8 cellular contexts compared by ENCODE assay signal in genomic region chr18:24514439-24514838, GRCh38. TPM values are rescaled to one million over a fixed set of nuclear protein-coding genes. Genes with fewer than 3 reads are reported as not detected.
DNase-seq lines count a peak whose midpoint lies in the region; ATAC-seq lines count a peak whose summit lies in the region.

No MANE protein-coding gene starts in this region.

- intact Hi-C loops in activated CD4-positive, alpha-beta T cell treated with anti-CD3 and anti-CD28 coated beads, Interleukin-2, amount 10 ng/mL, durations not matched to agents 24 days and 14 days (cut with micrococcal nuclease) = no loop called here

- H3K9me3 Mint-ChIP-seq in CD4-positive, CD25-positive, alpha-beta regulatory T cell = peaks cover 0 to 1% (median 0%) of the 10 kb centered on the region in 7 donors
- H3K9me3 Mint-ChIP-seq in activated CD4-positive, alpha-beta T cell treated with anti-CD3 and anti-CD28 coated beads, Interleukin-2, amount 10 ng/mL, durations not matched to agents 24 days and 14 days = no peaks in the 10 kb centered on the region

- no peaks in the 10 kb centered on the region for H3K36me3 ChIP-seq in CD4-positive, CD25-positive, alpha-beta regulatory T cell (ENCODE audit: control insufficient read depth, insufficient read depth, low read length)

- H3K4me1 ChIP-seq in CD4-positive, CD25-positive, alpha-beta regulatory T cell (ENCODE audit: control insufficient read depth, insufficient read depth, low read length, poor library complexity, severe bottlenecking) = no peaks in the 10 kb centered on the region

- H3K4me3 ChIP-seq in CD4-positive, CD25-positive, alpha-beta regulatory T cell (ENCODE audit: low read depth, low read length) = no peak overlapping the region

- H3K4me1 Mint-ChIP-seq in CD4-positive, CD25-positive, alpha-beta regulatory T cell = no peaks in the 10 kb centered on the region
- no peaks in the 10 kb centered on the region for H3K4me1 Mint-ChIP-seq in activated CD4-positive, alpha-beta T cell treated with anti-CD3 and anti-CD28 coated beads, Interleukin-2, amount 10 ng/mL, durations not matched to agents 24 days and 14 days

- ATAC-seq in CD4-positive, CD25-positive, alpha-beta regulatory T cell (ENCODE audit: low read depth in 2 of 2) = no peak
- ATAC-seq in GM18861 (IDR thresholded peaks at IDR 0.05; ENCODE audit: unreplicated experiment) (peak; percentile 88), HG03565 (IDR thresholded peaks at IDR 0.05; ENCODE audit: unreplicated experiment) (peak; percentile 85), GM21515 (IDR thresholded peaks at IDR 0.05; ENCODE audit: unreplicated experiment) (no peak)

- no peaks in the 10 kb centered on the region for H3K36me3 Mint-ChIP-seq in CD4-positive, CD25-positive, alpha-beta regulatory T cell
- H3K36me3 Mint-ChIP-seq in activated CD4-positive, alpha-beta T cell treated with anti-CD3 and anti-CD28 coated beads, Interleukin-2, amount 10 ng/mL, durations not matched to agents 24 days and 14 days (ENCODE audit: low read depth) = no peaks in the 10 kb centered on the region

- H3K27ac Mint-ChIP-seq in CD4-positive, CD25-positive, alpha-beta regulatory T cell = no peak overlapping the region
- H3K27ac Mint-ChIP-seq in activated CD4-positive, alpha-beta T cell treated with anti-CD3 and anti-CD28 coated beads, Interleukin-2, amount 10 ng/mL, durations not matched to agents 24 days and 14 days = no peak overlapping the region

- no peak overlapping the region for H3K4me3 Mint-ChIP-seq in CD4-positive, CD25-positive, alpha-beta regulatory T cell
- no peak overlapping the region for H3K4me3 Mint-ChIP-seq in activated CD4-positive, alpha-beta T cell treated with anti-CD3 and anti-CD28 coated beads, Interleukin-2, amount 10 ng/mL, durations not matched to agents 24 days and 14 days

- peaks cover 12% of the 10 kb centered on the region for H3K27me3 Mint-ChIP-seq in CD4-positive, CD25-positive, alpha-beta regulatory T cell
- no peaks in the 10 kb centered on the region for H3K27me3 Mint-ChIP-seq in activated CD4-positive, alpha-beta T cell treated with anti-CD3 and anti-CD28 coated beads, Interleukin-2, amount 10 ng/mL, durations not matched to agents 24 days and 14 days

- no peaks in the 10 kb centered on the region for H3K27me3 ChIP-seq in CD4-positive, CD25-positive, alpha-beta regulatory T cell (ENCODE audit: control insufficient read depth, insufficient read depth, low read length)

- no peak overlapping the region for H3K27ac ChIP-seq in CD4-positive, CD25-positive, alpha-beta regulatory T cell (ENCODE audit: insufficient read depth, low read length, poor library complexity, severe bottlenecking)

- peak in 2 of 3 donors; percentile 7 to 42 for DNase-seq in CD4-positive, CD25-positive, alpha-beta regulatory T cell
- DNase-seq in SW 1271 (lab: John Stamatoyannopoulos, UW) (peak; percentile 35 to 54), iPS-NIHi11 (ENCODE audit: low spot score) (peak; percentile 76), NCI-H345 treated with DMSO at 0.1 percent for 48 hours (lab: John Stamatoyannopoulos, UW; ENCODE audit: unreplicated experiment) (no peak)
- no peak for DNase-seq in activated CD4-positive, alpha-beta T cell treated with anti-CD3 and anti-CD28 coated beads, Interleukin-2, amount 10 ng/mL, durations not matched to agents 24 days and 14 days

- H3K9me3 ChIP-seq in CD4-positive, CD25-positive, alpha-beta regulatory T cell (ENCODE audit: control insufficient read depth in 2 of 2, low read length in 2 of 2) = no peaks in the 10 kb centered on the region

RNA-seq across cellular contexts. Expression of gene HRH4, which starts 54.0 kb away (rescaled TPM):
- 0.39 TPM for total RNA-seq in CD4-positive, CD25-positive, alpha-beta regulatory T cell
- 1 to 10 TPM in 2 of 4 donors, under 1 TPM in 2; 0.18 to 1.5 (median 1.1) TPM for polyA plus RNA-seq in CD4-positive, CD25-positive, alpha-beta regulatory T cell
- 0.79 and 1.6 TPM in 2 replicates for total RNA-seq in activated CD4-positive, alpha-beta T cell treated with anti-CD3 and anti-CD28 coated beads, Interleukin-2, amount 10 ng/mL, durations not matched to agents 24 days and 14 days

Comparison
In these comparisons a context has a peak if more than half of its experiments do, and no peak if none do; other contexts are left out.
1. ATAC-seq: peak in GM18861 (single experiment) and HG03565 (single experiment); none in CD4-positive, CD25-positive, alpha-beta regulatory T cell (0 of 2) and GM21515 (single experiment).
2. DNase-seq: peak in CD4-positive, CD25-positive, alpha-beta regulatory T cell (2 of 3), SW 1271 (2 of 2) and iPS-NIHi11 (single experiment); none in NCI-H345 treated with DMSO at 0.1 percent for 48 hours (single experiment) and activated CD4-positive, alpha-beta T cell treated with anti-CD3 and anti-CD28 coated beads, Interleukin-2, amount 10 ng/mL, durations not matched to agents 24 days and 14 days (single experiment).